In the genomic region with DNA sequence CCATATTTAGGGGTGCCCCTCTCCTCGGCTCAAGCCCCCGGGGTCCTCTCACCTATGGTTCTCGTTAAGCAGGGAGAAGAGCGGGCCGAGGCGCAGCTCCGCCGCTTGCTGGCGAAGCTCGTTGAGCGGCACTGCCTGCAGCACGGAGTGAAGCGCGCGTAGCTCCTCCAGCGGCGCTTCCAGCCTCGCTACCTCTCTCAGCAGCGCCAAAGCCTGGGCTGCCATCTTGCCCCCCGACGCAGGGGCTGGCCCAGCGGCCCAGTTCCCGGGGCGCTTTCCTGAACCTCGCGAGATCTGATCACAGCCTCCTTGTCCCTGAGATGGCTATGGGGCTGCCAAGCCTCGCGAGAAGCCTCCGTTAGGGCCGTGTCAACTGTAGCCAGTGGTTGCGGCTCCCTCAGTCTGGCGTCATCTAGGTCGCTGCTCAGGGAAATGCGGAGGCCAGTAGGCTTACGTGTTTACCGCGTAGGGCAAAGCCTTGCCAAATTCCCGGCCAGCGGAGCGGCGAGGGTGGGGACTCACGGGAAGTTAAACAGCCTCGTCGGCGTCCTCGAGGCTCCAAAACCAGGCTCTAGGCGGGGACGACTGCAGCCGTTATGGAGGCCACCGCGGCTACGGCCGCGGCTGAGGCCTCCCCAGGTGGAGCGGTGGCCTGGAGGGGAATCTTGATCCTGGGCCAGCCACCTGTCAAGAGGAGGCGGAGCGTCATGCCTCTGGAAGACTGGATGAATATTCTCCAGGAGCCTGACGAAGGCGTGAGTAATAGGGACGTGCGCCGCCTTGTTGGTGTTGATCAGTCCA, we compare ENCODE assay signal across 8 cellular contexts. TPM values are rescaled to one million over a fixed set of nuclear protein-coding genes. Genes with fewer than 3 reads are reported as not detected.
DNase-seq lines count a peak whose midpoint lies in the region; ATAC-seq and TF ChIP-seq lines count a peak whose summit lies in the region.

A gene (minus strand): TSS at position 238 of the 801 bp plus-strand sequence. CDS start 13 bp downstream, at position 225.

- H3K23ac ChIP-seq in mesenchymal stem cell (ENCODE audit: low read length in 2 of 2): peak within 1 kb of the TSS; percentile 37 to 98

- peak within 1 kb of the TSS; percentile 70 for H2AK5ac ChIP-seq in mesenchymal stem cell (ENCODE audit: low read length, severe bottlenecking)

- peak within 1 kb of the TSS in 1 of 2 experiments; percentile 91 for H3K14ac ChIP-seq in mesenchymal stem cell (ENCODE audit: low read length in 2 of 2)

- H2AFZ ChIP-seq in mesenchymal stem cell (ENCODE audit: low read depth, low read length): peak within 1 kb of the TSS; percentile 90

- H3K4me1 ChIP-seq in endocrine pancreas (ENCODE audit: control insufficient read depth, insufficient read depth, low read length) (peaks cover 4% of the 10 kb centered on the region), mesenchymal stem cell (ENCODE audit: control insufficient read depth, insufficient read depth, low read depth, low read length) (peaks cover 12% of the 10 kb centered on the region)

- peaks cover 82% of the 10 kb centered on the region for H3K36me3 Mint-ChIP-seq in CD4-positive, alpha-beta T cell (ENCODE audit: low read depth)
- peaks cover 30% of the 10 kb centered on the region for H3K36me3 Mint-ChIP-seq in activated CD8-positive, alpha-beta memory T cell treated with anti-CD3 and anti-CD28 coated beads, Interleukin-2, amount 10 ng/mL, durations not matched to agents 7 days and 5 days

- H3K4me2 ChIP-seq in mesenchymal stem cell (ENCODE audit: low read length, poor library complexity, severe bottlenecking): peak within 1 kb of the TSS; percentile 82

- no peaks in the 10 kb centered on the region for H3K9me3 ChIP-seq in CD4-positive, alpha-beta T cell (ENCODE audit: control insufficient read depth, low read length)
- H3K9me3 ChIP-seq in endocrine pancreas (ENCODE audit: control insufficient read depth, low read length): no peaks in the 10 kb centered on the region
- H3K9me3 ChIP-seq in mesenchymal stem cell (ENCODE audit: control insufficient read depth, low read length): no peaks in the 10 kb centered on the region

- peak within 1 kb of the TSS; percentile 91 for H4K91ac ChIP-seq in mesenchymal stem cell (ENCODE audit: low read length)

- peak within 1 kb of the TSS; percentile 96 for H3K18ac ChIP-seq in mesenchymal stem cell (ENCODE audit: low read depth in 1 of 2, low read length in 2 of 2)

- peak within 1 kb of the TSS; percentile 87 for H2BK120ac ChIP-seq in mesenchymal stem cell (ENCODE audit: low read depth, low read length)

- H3K27me3 Mint-ChIP-seq in CD4-positive, alpha-beta T cell: no peaks in the 10 kb centered on the region
- no peaks in the 10 kb centered on the region for H3K27me3 Mint-ChIP-seq in activated CD8-positive, alpha-beta memory T cell treated with anti-CD3 and anti-CD28 coated beads, Interleukin-2, amount 10 ng/mL, durations not matched to agents 7 days and 5 days

- H3K9ac ChIP-seq in endocrine pancreas (ENCODE audit: control insufficient read depth, insufficient read depth, low read length) (peak within 1 kb of the TSS; percentile 97), mesenchymal stem cell (ENCODE audit: low read length) (peak within 1 kb of the TSS; percentile 99)

- peak within 1 kb of the TSS; percentile 77 to 92 for H3K4ac ChIP-seq in mesenchymal stem cell (ENCODE audit: low read depth in 1 of 2, low read length in 2 of 2)

- intact Hi-C loops in CD4-positive, alpha-beta T cell (cut with DNase I, micrococcal nuclease): loop anchor here (2.0 to 10.0 kb wide), 7 partner anchors 24 to 359 kb away; a partner anchor contains a TSS

- peak within 1 kb of the TSS; percentile 93 for H3K27ac ChIP-seq in CD4-positive, alpha-beta T cell (ENCODE audit: low read depth, low read length)
- H3K27ac ChIP-seq in mesenchymal stem cell (ENCODE audit: low read length, poor library complexity, severe bottlenecking): peak within 1 kb of the TSS; percentile 90

- peaks cover 79% of the 10 kb centered on the region for H3K4me1 Mint-ChIP-seq in CD4-positive, alpha-beta T cell (ENCODE audit: low read depth)
- peaks cover 80% of the 10 kb centered on the region for H3K4me1 Mint-ChIP-seq in activated CD8-positive, alpha-beta memory T cell treated with anti-CD3 and anti-CD28 coated beads, Interleukin-2, amount 10 ng/mL, durations not matched to agents 7 days and 5 days

- CTCF ChIA-PET in CD4-positive, alpha-beta T cell (lab: Charles Lee): interaction anchor here (1.0 to 1.4 kb wide), 3 partner anchors 27 to 83 kb away, joined by 3 to 4 read pairs (median 3); a partner anchor contains a TSS
- CTCF ChIA-PET in activated CD8-positive, alpha-beta memory T cell treated with anti-CD3 and anti-CD28 coated beads, Interleukin-2, amount 10 ng/mL, durations not matched to agents 7 days and 5 days (lab: Charles Lee): interaction anchor here (0.6 to 1.3 kb wide), 5 partner anchors 19 to 229 kb away, joined by 3 to 4 read pairs (median 3); no protein-coding TSS in a partner anchor

- H3K9me3 Mint-ChIP-seq in CD4-positive, alpha-beta T cell: no peaks in the 10 kb centered on the region
- H3K9me3 Mint-ChIP-seq in activated CD8-positive, alpha-beta memory T cell treated with anti-CD3 and anti-CD28 coated beads, Interleukin-2, amount 10 ng/mL, durations not matched to agents 7 days and 5 days (ENCODE audit: low read depth): no peaks in the 10 kb centered on the region

- H2BK12ac ChIP-seq in mesenchymal stem cell (ENCODE audit: low read length in 2 of 2): peak within 1 kb of the TSS in 1 of 2 experiments; percentile 62

- POLR2A ChIA-PET in CD4-positive, alpha-beta T cell (lab: Charles Lee): interaction anchor here (0.6 to 5.4 kb wide), 28 partner anchors 9 to 131 kb away, joined by 3 to 54 read pairs (median 4); a partner anchor contains a TSS

- peaks cover 20% of the 10 kb centered on the region for H3K79me1 ChIP-seq in mesenchymal stem cell (replicated peaks; ENCODE audit: low read length, poor library complexity, severe bottlenecking)

- H3K36me3 ChIP-seq in endocrine pancreas (ENCODE audit: control insufficient read depth, insufficient read depth, low read length): no peaks in the 10 kb centered on the region
- peaks cover 0 to 21% of the 10 kb centered on the region in 2 experiments for H3K36me3 ChIP-seq in mesenchymal stem cell (ENCODE audit: control insufficient read depth in 1 of 2, insufficient read depth in 2 of 2, low read depth in 1 of 2, low read length in 2 of 2)

- peak; percentile 86 for ATAC-seq in CD4-positive, alpha-beta T cell (ENCODE audit: poor library complexity)
- peak; percentile 100 for ATAC-seq in GM19455 (IDR thresholded peaks at IDR 0.05; ENCODE audit: unreplicated experiment)
- peak; percentile 97 for ATAC-seq in activated CD8-positive, alpha-beta memory T cell treated with anti-CD3 and anti-CD28 coated beads, Interleukin-2, amount 10 ng/mL, durations not matched to agents 7 days and 5 days

- 3% methylated on average over 62 of the region's 62 CpGs for WGBS in mesenchymal stem cell

- peak within 1 kb of the TSS; percentile 99 for H3K27ac Mint-ChIP-seq in CD4-positive, alpha-beta T cell
- peak within 1 kb of the TSS; percentile 95 for H3K27ac Mint-ChIP-seq in activated CD8-positive, alpha-beta memory T cell treated with anti-CD3 and anti-CD28 coated beads, Interleukin-2, amount 10 ng/mL, durations not matched to agents 7 days and 5 days

- DNase-seq in CD4-positive, alpha-beta T cell: peak; percentile 89 to 99 (median 90)
- DNase-seq in HPDE6-E6E7 (ENCODE audit: extremely low spot score) (peak; percentile 99), NOMO-1 treated with DMSO at 0.1 percent for 48 hours (lab: John Stamatoyannopoulos, UW; ENCODE audit: unreplicated experiment) (peak; percentile 99), mesenchymal stem cell (peak; percentile 100)
- DNase-seq in activated CD8-positive, alpha-beta memory T cell treated with anti-CD3 and anti-CD28 coated beads, Interleukin-2, amount 10 ng/mL, durations not matched to agents 7 days and 5 days: peak; percentile 100
- peak; percentile 88 for DNase-seq in stimulated activated CD8-positive, alpha-beta memory T cell treated with anti-CD3 and anti-CD28 coated beads, Interleukin-12 subunit alpha, Interleukin-12 subunit beta, amount 100 ng/mL, for 4 hours (ENCODE audit: low read depth)

- peak within 1 kb of the TSS; percentile 90 for H2BK15ac ChIP-seq in mesenchymal stem cell (ENCODE audit: low read depth, poor library complexity, severe bottlenecking)

- H3K4me3 ChIP-seq in endocrine pancreas (ENCODE audit: control insufficient read depth, insufficient read depth, low read length) (peak within 1 kb of the TSS; percentile 87), mesenchymal stem cell (ENCODE audit: insufficient read depth in 1 of 2, low read depth in 1 of 2, low read length in 2 of 2) (peak within 1 kb of the TSS; percentile 93 to 99)

- peak within 1 kb of the TSS; percentile 99 for H4K8ac ChIP-seq in mesenchymal stem cell (ENCODE audit: low read length)

- H3K27me3 ChIP-seq in CD4-positive, alpha-beta T cell (ENCODE audit: control insufficient read depth, insufficient read depth, low read length): no peaks in the 10 kb centered on the region
- H3K27me3 ChIP-seq in endocrine pancreas (ENCODE audit: control insufficient read depth, insufficient read depth, low read length) (no peaks in the 10 kb centered on the region), mesenchymal stem cell (ENCODE audit: control insufficient read depth in 1 of 2, insufficient read depth in 1 of 2, low read length in 2 of 2) (no peaks in the 10 kb centered on the region)

- TF ChIP-seq CTCF in CD4-positive, alpha-beta T cell (IDR thresholded peaks at IDR 0.05): no peak

- H2BK5ac ChIP-seq in mesenchymal stem cell (ENCODE audit: low read depth, low read length, poor library complexity, severe bottlenecking): peak within 1 kb of the TSS; percentile 68

- H3K4me3 Mint-ChIP-seq in CD4-positive, alpha-beta T cell: peak within 1 kb of the TSS; percentile 96
- peak within 1 kb of the TSS; percentile 95 for H3K4me3 Mint-ChIP-seq in activated CD8-positive, alpha-beta memory T cell treated with anti-CD3 and anti-CD28 coated beads, Interleukin-2, amount 10 ng/mL, durations not matched to agents 7 days and 5 days

RNA-seq across cellular contexts. Expression of the gene that starts here (rescaled TPM):
- 10 to 100 TPM; 35.4 to 44.3 TPM for total RNA-seq in CD4-positive, alpha-beta T cell
- 10 to 100 TPM; 53.6 to 58.9 TPM for total RNA-seq in activated CD8-positive, alpha-beta memory T cell treated with anti-CD3 and anti-CD28 coated beads, Interleukin-2, amount 10 ng/mL, durations not matched to agents 7 days and 5 days
- polyA plus RNA-seq in mesenchymal stem cell (2013, experiment 1 of 2): 28.5 TPM
- polyA plus RNA-seq in mesenchymal stem cell (2013, experiment 2 of 2): 28.7 TPM

Comparison
In these comparisons a context has a peak if more than half of its experiments do, and no peak if none do; other contexts are left out.
1. Peak in every context shown above with its lines: DNase-seq, ATAC-seq, H3K4me3 ChIP-seq and H3K27ac ChIP-seq.